16 cellular contexts compared by ENCODE assay signal in the genomic region with DNA sequence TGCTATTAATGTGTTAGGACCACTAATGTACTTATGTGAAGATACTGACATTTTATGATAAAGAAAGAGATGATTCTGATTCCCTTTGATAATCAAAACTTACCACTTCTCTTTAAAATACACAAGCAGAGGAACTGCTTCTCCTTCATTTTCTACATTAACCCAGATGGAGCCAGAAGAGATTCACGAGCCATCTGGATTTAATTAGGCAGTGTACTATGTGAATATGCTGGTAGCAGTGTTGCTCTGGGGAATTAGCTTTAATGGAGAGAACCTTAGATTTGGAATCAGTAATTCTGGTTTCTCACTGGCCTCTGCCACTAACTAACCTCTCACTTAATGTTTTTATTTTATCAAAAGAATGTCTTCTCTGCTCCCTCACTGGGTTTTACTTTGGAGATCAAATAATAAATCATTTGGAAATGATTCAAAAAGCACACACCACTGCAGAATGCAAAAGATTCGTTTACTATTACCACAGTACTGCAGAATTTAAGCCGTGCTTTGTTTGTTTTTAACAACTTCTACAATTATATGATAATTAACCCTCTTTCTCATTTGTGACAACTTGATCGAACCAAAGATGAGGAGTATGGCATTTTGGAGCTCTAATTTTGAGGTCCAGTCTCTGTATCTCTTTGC.
DNase-seq lines count a peak whose midpoint lies in the region; ATAC-seq, FAIRE-seq and TF ChIP-seq lines count a peak whose summit lies in the region.
"Had no signal": no experiment of that assay in that cellular context is flagged by ENCODE, and none has a peak within 500 bp of the region (broad histone marks: within the 10 kb centered on the region; RNA-seq: fewer than 3 reads in every experiment).

No MANE protein-coding gene starts in this region.

- DNase-seq in NCI-H1105 treated with DMSO at 0.1 percent for 48 hours (lab: John Stamatoyannopoulos, UW) (peak; percentile 11), NCI-H1105 (lab: John Stamatoyannopoulos, UW) (no peak), fibroblast of villous mesenchyme (ENCODE audit: low read depth) (peak; percentile 71), superior temporal gyrus (ENCODE audit: extremely low spot score) (peak; percentile 63), H54 (ENCODE audit: insufficient read length, low spot score) (no peak)
- DNase-seq: activated naive CD4-positive, alpha-beta T cell treated with anti-CD3 and anti-CD28 coated beads, Interleukin-2, amount 10 ng/mL, durations not matched to agents 7 days and 5 days; DMS153; left colon; spleen had no signal

- H3K4me3 ChIP-seq in SU-DHL-6 (ENCODE audit: insufficient read depth, low read length, poor library complexity, severe bottlenecking) (no peak overlapping the region), fibroblast of villous mesenchyme (ENCODE audit: low read depth, low read length) (no peak overlapping the region)
- H3K4me3 ChIP-seq: gastrocnemius medialis, spleen, tibial artery had no signal

- no peak for FAIRE-seq in H54 (lab: Jason Lieb, UNC)

- H3F3A ChIP-seq in SU-DHL-6 (ENCODE audit: insufficient read depth), result no peaks in the 10 kb centered on the region

- no peak for TF ChIP-seq POLR2A in H54 (IDR thresholded peaks at IDR 0.05; ENCODE audit: low read depth, low read length)

- H3K27me3 ChIP-seq in SU-DHL-6 (ENCODE audit: low read length), result no peaks in the 10 kb centered on the region; the same call in 1 of the 2 replicates
- H3K27me3 ChIP-seq: gastrocnemius medialis, spleen, tibial artery had no signal

- no peaks in the 10 kb centered on the region for H3K9me3 ChIP-seq in SU-DHL-6 (ENCODE audit: insufficient read depth, low read length)
- H3K9me3 ChIP-seq: gastrocnemius medialis, spleen, tibial artery had no signal

- no peak for TF ChIP-seq CTCF in SU-DHL-6 (IDR thresholded peaks at IDR 0.05; ENCODE audit: insufficient read depth, low read length, poor library complexity, severe bottlenecking)
- no peak for TF ChIP-seq CTCF in fibroblast of villous mesenchyme (IDR thresholded peaks at IDR 0.05; ENCODE audit: insufficient read depth, low read depth, low read length)

- H3K4me2 ChIP-seq in SU-DHL-6 (ENCODE audit: low read depth, low read length, poor library complexity, severe bottlenecking), result no peak overlapping the region

- peak overlapping the region; percentile 59 for H2AFZ ChIP-seq in SU-DHL-6 (ENCODE audit: low read depth, low read length, severe bottlenecking)

- no peaks in the 10 kb centered on the region for H3K9me2 ChIP-seq in SU-DHL-6 (replicated peaks; ENCODE audit: insufficient read depth, low read length)

- no peaks in the 10 kb centered on the region for H3K79me2 ChIP-seq in SU-DHL-6 (ENCODE audit: insufficient read depth, low read length)

- H3K27ac ChIP-seq in SU-DHL-6 (ENCODE audit: low read depth, low read length), result no peak overlapping the region
- H3K27ac ChIP-seq: 22Rv1, RWPE1, spleen had no signal

- no peak overlapping the region for H3K9ac ChIP-seq in SU-DHL-6 (ENCODE audit: low read length)

- no peaks in the 10 kb centered on the region for H3K36me3 ChIP-seq in SU-DHL-6 (ENCODE audit: low read length)
- H3K36me3 ChIP-seq: gastrocnemius medialis, spleen, tibial artery had no signal

- no peaks in the 10 kb centered on the region for H4K20me1 ChIP-seq in SU-DHL-6 (ENCODE audit: low read depth, low read length)

- ATAC-seq in GM18867 (IDR thresholded peaks at IDR 0.05; ENCODE audit: unreplicated experiment), result no peak
- no peak for ATAC-seq in HG03045 (IDR thresholded peaks at IDR 0.05; ENCODE audit: unreplicated experiment)
- ATAC-seq: left colon had no signal

Comparison
In these comparisons a context has a peak if more than half of its experiments do, and no peak if none do; other contexts are left out.
1. DNase-seq: peak in NCI-H1105 treated with DMSO at 0.1 percent for 48 hours (single experiment), fibroblast of villous mesenchyme (single experiment) and superior temporal gyrus (single experiment); none in NCI-H1105 (single experiment) and H54 (single experiment).